In genomic region chr5:175279506-175279905, GRCh38 we compare ENCODE assay signal across 23 cellular contexts.
"Had no signal": no experiment of that assay in that cellular context is flagged by ENCODE, and none has a peak within 500 bp of the region (broad histone marks: within the 10 kb centered on the region; RNA-seq: fewer than 3 reads in every experiment).

No MANE protein-coding gene starts in this region.

- H3K4me1 ChIP-seq: colonic mucosa, esophagus muscularis mucosa, esophagus squamous epithelium, foreskin keratinocyte, gastrocnemius medialis, gastroesophageal sphincter, heart right ventricle had no signal

- H3K27me3 ChIP-seq: colonic mucosa, esophagus muscularis mucosa, gastrocnemius medialis had no signal

- H3K4me3 ChIP-seq: colonic mucosa, coronary artery, dorsolateral prefrontal cortex, esophagus muscularis mucosa, esophagus squamous epithelium, gastrocnemius medialis, gastroesophageal sphincter, heart left ventricle, heart right ventricle had no signal

- H3K27ac ChIP-seq: colonic mucosa, coronary artery, dorsolateral prefrontal cortex, epithelial cell of prostate, esophagus muscularis mucosa, esophagus squamous epithelium, foreskin keratinocyte, gastrocnemius medialis, gastroesophageal sphincter, heart left ventricle, heart right ventricle had no signal

- H3K36me3 ChIP-seq: colonic mucosa, esophagus muscularis mucosa, esophagus squamous epithelium, gastrocnemius medialis, gastroesophageal sphincter, heart left ventricle, heart right ventricle had no signal

- DNase-seq: colonic mucosa; cortex of kidney; dermis blood vessel endothelial cell; dorsolateral prefrontal cortex; effector CD4-positive, alpha-beta T cell; effector CD8-positive, alpha-beta T cell; effector memory CD4-positive, alpha-beta T cell; effector memory CD8-positive, alpha-beta T cell; endodermal cell; erythroblast; esophagus squamous epithelium; foreskin fibroblast; foreskin keratinocyte; foreskin melanocyte; gastrocnemius medialis; glutamatergic neuron; head of caudate nucleus; heart left ventricle; heart right ventricle had no signal

- H3K9me3 ChIP-seq: colonic mucosa, esophagus muscularis mucosa, esophagus squamous epithelium, gastrocnemius medialis, gastroesophageal sphincter, heart left ventricle, heart right ventricle had no signal
